Comparison of ENCODE assay signal across 19 cellular contexts in genomic region chr17:46175891-46176290, GRCh38. TPM values are rescaled to one million over a fixed set of nuclear protein-coding genes. Genes with fewer than 3 reads are reported as not detected.
DNase-seq lines count a peak whose midpoint lies in the region; ATAC-seq and TF ChIP-seq lines count a peak whose summit lies in the region.
"Had no signal": no experiment of that assay in that cellular context is flagged by ENCODE, and none has a peak within 500 bp of the region (broad histone marks: within the 10 kb centered on the region; RNA-seq: fewer than 3 reads in every experiment).

No MANE protein-coding gene starts in this region.

- no CpG with 5 or more reads among the region's 1 CpG for WGBS in trophoblast cell (ENCODE audit: extremely low coverage, insufficient coverage, insufficient read length)

- POLR2A ChIA-PET in RWPE1 (lab: Yijun Ruan, JAX; ENCODE audit: low non-redundant PET) = interaction anchor here (0.6 kb wide), 1 partner anchor 12 kb away, joined by 3 read pairs; no protein-coding TSS in a partner anchor

- in situ Hi-C loops in G401 (cut with HindIII; ENCODE audit: low sequenced_read_pairs) = no loop called here

- TF ChIP-seq POLR2A in Peyer's patch (IDR thresholded peaks at IDR 0.05) = no peak

- H3K23ac ChIP-seq in trophoblast cell (ENCODE audit: low read length) = no peak overlapping the region

- ATAC-seq in RWPE2 (ENCODE audit: low read depth) = peak; percentile 49; the same call in 2 of the 3 replicates
- ATAC-seq: activated T-helper 17 cell treated with anti-CD3 and anti-CD28 coated beads, Interleukin-2, amount 50 U/mL, for 72 hours; HepG2; stimulated activated effector memory CD8-positive, alpha-beta T cell treated with anti-CD3 and anti-CD28 coated beads, Interleukin-12 subunit alpha, Interleukin-12 subunit beta, amount 100 ng/mL, for 72 hours had no signal

- H4K8ac ChIP-seq in trophoblast cell (ENCODE audit: low read depth, low read length) = no peak overlapping the region

- H3K4me3 ChIP-seq in RWPE2 (ENCODE audit: severe bottlenecking) (no peak overlapping the region), trophoblast cell (ENCODE audit: low read depth, low read length) (no peak overlapping the region), Peyer's patch (no peak overlapping the region)
- H3K4me3 ChIP-seq: BLaER1 treated with 17β-estradiol and CSF1 and Interleukin-3, amounts not matched to agents 10 nM and 100 nM; left ventricle myocardium inferior; tibial artery had no signal

- no peak overlapping the region for H2BK12ac ChIP-seq in trophoblast cell (ENCODE audit: low read length)

- H2AFZ ChIP-seq in trophoblast cell (ENCODE audit: insufficient read depth, low read length, poor library complexity) = no peak overlapping the region

- H3K4me1 ChIP-seq in RWPE2 (ENCODE audit: insufficient read depth, poor library complexity, severe bottlenecking) (peaks cover 26% of the 10 kb centered on the region), trophoblast cell (ENCODE audit: control insufficient read depth in 1 of 2, insufficient read depth in 2 of 2, low read length in 2 of 2) (peaks cover 1 to 4% of the 10 kb centered on the region in 2 experiments), Peyer's patch (peaks cover 0 to 66% (median 14%) of the 10 kb centered on the region in 4 donors)

- DNase-seq in EL (peak; percentile 63), RWPE2 (ENCODE audit: low spot score) (no peak), fibroblast of gingiva (ENCODE audit: low read depth) (peak; percentile 14), trophoblast cell (no peak), Peyer's patch (no peak), G401 (ENCODE audit: low spot score) (no peak), RWPE1 (ENCODE audit: low spot score) (no peak)
- DNase-seq: activated B cell treated with CpG ODN at 0.5 μM for 24 hours; activated CD8-positive, alpha-beta memory T cell treated with anti-CD3 and anti-CD28 coated beads for 24 hours; H9; left ventricle myocardium inferior; NCI-H187 treated with DMSO at 0.1 percent for 48 hours; NCI-H446; stimulated activated CD4-positive, alpha-beta T cell treated with anti-CD3 and anti-CD28 coated beads, Interleukin-12 subunit alpha, Interleukin-12 subunit beta, amount 100 ng/mL, for 4 hours; tibial artery had no signal

- TF ChIP-seq CTCF in RWPE2 (IDR thresholded peaks at IDR 0.05; ENCODE audit: poor library complexity, severe bottlenecking) (no peak), Peyer's patch (IDR thresholded peaks at IDR 0.05) (no peak), RWPE1 (conservative IDR thresholded peaks at IDR 0.05; ENCODE audit: low read depth) (no peak)

- H3K79me2 ChIP-seq in trophoblast cell (ENCODE audit: control insufficient read depth, insufficient read depth, low read length, poor library complexity) = peaks cover 32% of the 10 kb centered on the region

- H2BK5ac ChIP-seq in trophoblast cell (ENCODE audit: low read depth, low read length, poor library complexity) = no peak overlapping the region

- no peak overlapping the region for H2AK5ac ChIP-seq in trophoblast cell (ENCODE audit: low read length)

- H3K27ac ChIP-seq in RWPE2 (ENCODE audit: poor library complexity, severe bottlenecking) (no peak overlapping the region), trophoblast cell (ENCODE audit: low read depth, low read length) (no peak overlapping the region), Peyer's patch (no peak overlapping the region), RWPE1 (no peak overlapping the region)
- H3K27ac ChIP-seq: left ventricle myocardium inferior, tibial artery had no signal

- H4K91ac ChIP-seq in trophoblast cell (ENCODE audit: low read depth, low read length) = no peak overlapping the region

- H3K9me3 ChIP-seq in RWPE2 (ENCODE audit: severe bottlenecking) = no peaks in the 10 kb centered on the region
- no peaks in the 10 kb centered on the region for H3K9me3 ChIP-seq in trophoblast cell (ENCODE audit: insufficient read depth, low read depth, low read length)
- H3K9me3 ChIP-seq in Peyer's patch = no peaks in the 10 kb centered on the region
- H3K9me3 ChIP-seq: BLaER1 treated with 17β-estradiol and CSF1 and Interleukin-3, amounts not matched to agents 10 nM and 100 nM; left ventricle myocardium inferior; tibial artery had no signal

- peaks cover 32% of the 10 kb centered on the region for H3K36me3 ChIP-seq in RWPE2 (ENCODE audit: low read depth)
- peaks cover 10 to 15% of the 10 kb centered on the region in 2 experiments for H3K36me3 ChIP-seq in trophoblast cell (ENCODE audit: control insufficient read depth in 1 of 2, insufficient read depth in 2 of 2, low read length in 2 of 2)
- peaks cover 0 to 12% (median 0%) of the 10 kb centered on the region in 3 donors for H3K36me3 ChIP-seq in Peyer's patch

- H3K9ac ChIP-seq in trophoblast cell (ENCODE audit: low read length) = no peak overlapping the region
- H3K9ac ChIP-seq: BLaER1 treated with 17β-estradiol and CSF1 and Interleukin-3, amounts not matched to agents 10 nM and 100 nM had no signal

- H3K27me3 ChIP-seq in RWPE2 (ENCODE audit: insufficient read depth, poor library complexity, severe bottlenecking) = no peaks in the 10 kb centered on the region
- no peaks in the 10 kb centered on the region for H3K27me3 ChIP-seq in trophoblast cell (ENCODE audit: insufficient read depth, low read length)
- no peaks in the 10 kb centered on the region for H3K27me3 ChIP-seq in Peyer's patch
- H3K27me3 ChIP-seq: BLaER1 treated with 17β-estradiol and CSF1 and Interleukin-3, amounts not matched to agents 10 nM and 100 nM; tibial artery had no signal

- no peak overlapping the region for H3K4me2 ChIP-seq in trophoblast cell (ENCODE audit: low read length)

- H3K79me1 ChIP-seq in trophoblast cell (ENCODE audit: low read length) = no peaks in the 10 kb centered on the region

- CTCF ChIA-PET in RWPE1 (lab: Yijun Ruan, JAX) = interaction anchor here (0.9 to 1.5 kb wide), 2 partner anchors 17 to 24 kb away, joined by 3 read pairs; partner anchors contain the start of gene KANSL1

- H3K14ac ChIP-seq in trophoblast cell (ENCODE audit: low read length) = no peak overlapping the region

- no peak overlapping the region for H4K12ac ChIP-seq in trophoblast cell (ENCODE audit: low read depth, low read length)

- H3K4ac ChIP-seq in trophoblast cell (ENCODE audit: low read depth, low read length) = peak overlapping the region; percentile 99

- no peak overlapping the region for H2BK120ac ChIP-seq in trophoblast cell (ENCODE audit: insufficient read depth, low read length, poor library complexity)

- H3K18ac ChIP-seq in trophoblast cell (ENCODE audit: low read length) = no peak overlapping the region

RNA-seq across cellular contexts. Expression of gene KANSL1, which starts 17.3 kb away (rescaled TPM):
- 34.1 and 34.6 TPM in 2 replicates for polyA plus RNA-seq in trophoblast cell (2013)
- total RNA-seq in Peyer's patch = 100 to 1,000 TPM in 3 of 4 donors, 10 to 100 TPM in 1; 97.6 to 328 (median 141) TPM
- 32.1 and 41.7 TPM in 2 replicates for total RNA-seq in G401 (2014; rRNA removed; shearing (Covaris generic))

Comparison
In these comparisons a context has a peak if more than half of its experiments do, and no peak if none do; other contexts are left out.
1. DNase-seq: peak in EL (single experiment) and fibroblast of gingiva (single experiment); none in RWPE2 (single experiment), trophoblast cell (0 of 2), Peyer's patch (0 of 3), G401 (single experiment) and RWPE1 (single experiment).